Comparison of ENCODE assay signal across 27 cellular contexts in genomic region chr11:116112031-116112935, GRCh38.
DNase-seq lines count a peak whose midpoint lies in the region; ATAC-seq, FAIRE-seq and TF ChIP-seq lines count a peak whose summit lies in the region.
"Had no signal": no experiment of that assay in that cellular context is flagged by ENCODE, and none has a peak within 500 bp of the region (broad histone marks: within the 10 kb centered on the region; RNA-seq: fewer than 3 reads in every experiment).

No MANE protein-coding gene starts in this region.

- no peak overlapping the region for H4K5ac ChIP-seq in H9 (ENCODE audit: insufficient read length, low read depth, low read length)
- H4K5ac ChIP-seq in mesendoderm (ENCODE audit: low read length): no peak overlapping the region

- TF ChIP-seq POLR2A in H54 (IDR thresholded peaks at IDR 0.05; ENCODE audit: low read depth, low read length): no peak

- H3K36me3 Mint-ChIP-seq in H9 (ENCODE audit: insufficient read depth in 1 of 3, low read depth in 3 of 3): peaks cover 0 to 6% (median 2%) of the 10 kb centered on the region in 3 experiments; a peak in 4 of 7 replicates
- H3K36me3 Mint-ChIP-seq in natural killer cell treated with Interleukin-12 subunit alpha and Interleukin-12 subunit beta and Interleukin-15 and Interleukin-18, amount 100 ng/mL, for 72 hours: no peaks in the 10 kb centered on the region
- H3K36me3 Mint-ChIP-seq: CD4-positive, CD25-positive, alpha-beta regulatory T cell; stimulated activated effector memory CD8-positive, alpha-beta T cell treated with anti-CD3 and anti-CD28 coated beads, Interleukin-12 subunit alpha, Interleukin-12 subunit beta, amount 100 ng/mL, for 72 hours had no signal

- no CpG with 5 or more reads among the region's 11 CpGs for WGBS in H9 (ENCODE audit: extremely low coverage, insufficient read length, low lambda C conversion rate)
- WGBS in mesendoderm (ENCODE audit: extremely low coverage, insufficient coverage, low lambda C conversion rate): no CpG with 5 or more reads among the region's 11 CpGs

- no peak overlapping the region for H3T11ph ChIP-seq in H9 (ENCODE audit: low read length)

- no peak overlapping the region for H2BK20ac ChIP-seq in H9 (ENCODE audit: low read depth, low read length, poor library complexity, severe bottlenecking)

- H3K79me2 ChIP-seq in H9 (ENCODE audit: insufficient read depth, low read length) (no peaks in the 10 kb centered on the region), mesendoderm (ENCODE audit: control insufficient read depth, insufficient read depth, low read length) (no peaks in the 10 kb centered on the region)

- no peak overlapping the region for H3K4me3 ChIP-seq in coronary artery
- no peak overlapping the region for H3K4me3 ChIP-seq in mesendoderm (ENCODE audit: low read length)
- H3K4me3 ChIP-seq: left lung, prostate gland, testis, uterus had no signal

- no peaks in the 10 kb centered on the region for H3K23me2 ChIP-seq in H9 (ENCODE audit: insufficient read length, low read depth, low read length, poor library complexity, severe bottlenecking)

- H2AFZ ChIP-seq in H9 (ENCODE audit: low read length): no peak overlapping the region

- H3K14ac ChIP-seq in H9 (ENCODE audit: insufficient read depth, low read length): no peak overlapping the region

- H3K27ac Mint-ChIP-seq in H9: no peak overlapping the region; a peak in 1 of 7 replicates
- H3K27ac Mint-ChIP-seq in natural killer cell treated with Interleukin-12 subunit alpha and Interleukin-12 subunit beta and Interleukin-15 and Interleukin-18, amount 100 ng/mL, for 72 hours: no peak overlapping the region
- H3K27ac Mint-ChIP-seq: activated B cell treated with CpG ODN at 0.5 μM for 24 hours; CD4-positive, CD25-positive, alpha-beta regulatory T cell; stimulated activated effector memory CD8-positive, alpha-beta T cell treated with anti-CD3 and anti-CD28 coated beads, Interleukin-12 subunit alpha, Interleukin-12 subunit beta, amount 100 ng/mL, for 72 hours had no signal

- H2BK15ac ChIP-seq in H9 (ENCODE audit: low read depth, low read length) (no peak overlapping the region), mesendoderm (replicated peaks; ENCODE audit: low read depth) (no peak overlapping the region)

- H3K56ac ChIP-seq in H9 (ENCODE audit: insufficient read length, low read depth, low read length) (no peak overlapping the region), mesendoderm (ENCODE audit: low read length) (no peak overlapping the region)

- H3K9ac ChIP-seq in H9 (ENCODE audit: extremely low read depth, insufficient read length, low read length) (no peak overlapping the region), mesendoderm (ENCODE audit: low read length) (no peak overlapping the region)

- H2BK12ac ChIP-seq in H9 (ENCODE audit: insufficient read length, low read depth, low read length): no peak overlapping the region

- no peak overlapping the region for H2AK5ac ChIP-seq in H9 (ENCODE audit: insufficient read length, low read length)
- H2AK5ac ChIP-seq in mesendoderm (ENCODE audit: low read length): peak overlapping the region; percentile 14

- H3K4me1 ChIP-seq in H9 (ENCODE audit: insufficient read depth, low read length) (no peaks in the 10 kb centered on the region), mesendoderm (ENCODE audit: control insufficient read depth, low read depth, low read length) (peaks cover 9% of the 10 kb centered on the region)
- H3K4me1 ChIP-seq: left lung, prostate gland, testis, uterus had no signal

- no peak overlapping the region for H4K91ac ChIP-seq in H9 (ENCODE audit: insufficient read length, low read depth, low read length)

- TF ChIP-seq CTCF in H9 (conservative IDR thresholded peaks at IDR 0.05): no peak
- no peak for TF ChIP-seq CTCF in coronary artery (IDR thresholded peaks at IDR 0.05)

- ATAC-seq in natural killer cell treated with Interleukin-12 subunit alpha and Interleukin-12 subunit beta and Interleukin-15 and Interleukin-18, amount 100 ng/mL, for 72 hours: no peak
- no peak for ATAC-seq in GM21447 (IDR thresholded peaks at IDR 0.05; ENCODE audit: unreplicated experiment)
- ATAC-seq in GM19467 (IDR thresholded peaks at IDR 0.05; ENCODE audit: unreplicated experiment): no peak
- ATAC-seq: left lung; SK-N-SH treated with all-trans-retinoic acid at 6 μM for 48 hours; stimulated activated effector memory CD8-positive, alpha-beta T cell treated with anti-CD3 and anti-CD28 coated beads, Interleukin-12 subunit alpha, Interleukin-12 subunit beta, amount 100 ng/mL, for 72 hours had no signal

- peaks cover 44% of the 10 kb centered on the region; the same call in 1 of the 2 replicates for H3K27me3 ChIP-seq in H9 (ENCODE audit: insufficient read depth, low read length)
- H3K27me3 ChIP-seq in mesendoderm (ENCODE audit: insufficient read depth, low read length, poor library complexity): no peaks in the 10 kb centered on the region
- H3K27me3 ChIP-seq: brain microvascular endothelial cell, left lung, testis, uterus had no signal

- H3K4me1 Mint-ChIP-seq in H9: peaks cover 11 to 13% of the 10 kb centered on the region in 2 experiments
- H3K4me1 Mint-ChIP-seq in natural killer cell treated with Interleukin-12 subunit alpha and Interleukin-12 subunit beta and Interleukin-15 and Interleukin-18, amount 100 ng/mL, for 72 hours (ENCODE audit: low read depth in 2 of 2): no peaks in the 10 kb centered on the region
- H3K4me1 Mint-ChIP-seq: activated B cell treated with CpG ODN at 0.5 μM for 24 hours; CD4-positive, CD25-positive, alpha-beta regulatory T cell; stimulated activated effector memory CD8-positive, alpha-beta T cell treated with anti-CD3 and anti-CD28 coated beads, Interleukin-12 subunit alpha, Interleukin-12 subunit beta, amount 100 ng/mL, for 72 hours had no signal

- no peak for FAIRE-seq in H54 (lab: Jason Lieb, UNC)
- FAIRE-seq: HTR-8/SVneo had no signal

- no peak overlapping the region for H3K18ac ChIP-seq in H9 (ENCODE audit: insufficient read length, low read depth, low read length)
- no peak overlapping the region for H3K18ac ChIP-seq in mesendoderm (ENCODE audit: low read length)

- DNase-seq in H9 (peak; percentile 15), NCI-H2171 (lab: John Stamatoyannopoulos, UW) (peak; percentile 89), coronary artery (ENCODE audit: low spot score) (peak; percentile 38), mesendoderm (no peak), H54 (ENCODE audit: insufficient read length, low spot score) (no peak)
- no peak for DNase-seq in natural killer cell treated with Interleukin-12 subunit alpha and Interleukin-12 subunit beta and Interleukin-15 and Interleukin-18, amount 100 ng/mL, for 72 hours (ENCODE audit: low spot score)
- DNase-seq: activated B cell treated with CpG ODN at 0.5 μM for 24 hours; activated CD4-positive, alpha-beta T cell treated with anti-CD3 and anti-CD28 coated beads, Interleukin-2, amount 50 U/mL, for 4 hours; activated CD8-positive, alpha-beta memory T cell treated with anti-CD3 and anti-CD28 coated beads, Interleukin-2, amount 50 U/mL, for 48 hours; brain microvascular endothelial cell; CD4-positive, CD25-positive, alpha-beta regulatory T cell; cortex of kidney; DMS53; KG1; left lung; NCI-H2081; NCI-H748 treated with DMSO at 0.1 percent for 48 hours; stimulated activated CD4-positive, alpha-beta T cell treated with anti-CD3 and anti-CD28 coated beads, Interleukin-1b, Interleukin-23, amount 100 ng/mL, for 48 hours; T-helper 9 cell; testis; uterus had no signal

- H2BK120ac ChIP-seq in H9 (ENCODE audit: low read depth, low read length, poor library complexity, severe bottlenecking) (no peak overlapping the region), mesendoderm (ENCODE audit: low read depth, low read length) (no peak overlapping the region)

- H3K27ac ChIP-seq in H9 (ENCODE audit: insufficient read length, low read depth, low read length) (no peak overlapping the region), coronary artery (no peak overlapping the region), mesendoderm (ENCODE audit: low read depth, low read length) (no peak overlapping the region)
- H3K27ac ChIP-seq: brain microvascular endothelial cell, left lung, prostate gland, testis, uterus had no signal

- H3K27me3 Mint-ChIP-seq in H9 (ENCODE audit: low read depth): peaks cover 82% of the 10 kb centered on the region
- peaks cover 13 to 18% of the 10 kb centered on the region in 2 donors for H3K27me3 Mint-ChIP-seq in natural killer cell treated with Interleukin-12 subunit alpha and Interleukin-12 subunit beta and Interleukin-15 and Interleukin-18, amount 100 ng/mL, for 72 hours
- H3K27me3 Mint-ChIP-seq: activated B cell treated with CpG ODN at 0.5 μM for 24 hours had no signal

- H3K4ac ChIP-seq in H9 (ENCODE audit: low read depth, low read length) (no peak overlapping the region), mesendoderm (ENCODE audit: low read depth, low read length) (no peak overlapping the region)

- no peaks in the 10 kb centered on the region for H4K20me1 ChIP-seq in H9 (ENCODE audit: control insufficient read depth, insufficient read depth, insufficient read length)

- H3K23ac ChIP-seq in H9 (ENCODE audit: insufficient read length, low read depth, low read length): no peak overlapping the region
- H3K23ac ChIP-seq in mesendoderm (ENCODE audit: low read length): no peak overlapping the region

- H3K79me1 ChIP-seq in H9 (ENCODE audit: insufficient read depth, low read depth, low read length, poor library complexity, severe bottlenecking): no peaks in the 10 kb centered on the region
- H3K79me1 ChIP-seq in mesendoderm (ENCODE audit: low read length): no peaks in the 10 kb centered on the region

- H3K4me2 ChIP-seq in H9 (ENCODE audit: insufficient read depth, insufficient read length, low read length): no peak overlapping the region
- H3K4me2 ChIP-seq in mesendoderm (ENCODE audit: low read length): no peak overlapping the region

- peaks cover 3% of the 10 kb centered on the region in 2 experiments; a peak in 3 of 5 replicates for H3K9me3 Mint-ChIP-seq in H9
- no peaks in the 10 kb centered on the region for H3K9me3 Mint-ChIP-seq in natural killer cell treated with Interleukin-12 subunit alpha and Interleukin-12 subunit beta and Interleukin-15 and Interleukin-18, amount 100 ng/mL, for 72 hours

- no peak overlapping the region; a peak in 1 of 5 replicates for H3K4me3 Mint-ChIP-seq in H9
- no peak overlapping the region for H3K4me3 Mint-ChIP-seq in natural killer cell treated with Interleukin-12 subunit alpha and Interleukin-12 subunit beta and Interleukin-15 and Interleukin-18, amount 100 ng/mL, for 72 hours
- H3K4me3 Mint-ChIP-seq: activated B cell treated with CpG ODN at 0.5 μM for 24 hours; CD4-positive, CD25-positive, alpha-beta regulatory T cell; stimulated activated effector memory CD8-positive, alpha-beta T cell treated with anti-CD3 and anti-CD28 coated beads, Interleukin-12 subunit alpha, Interleukin-12 subunit beta, amount 100 ng/mL, for 72 hours had no signal

- H3K9me3 ChIP-seq in H9 (ENCODE audit: control insufficient read depth, low read depth, low read length): no peaks in the 10 kb centered on the region
- H3K9me3 ChIP-seq: prostate gland, testis, uterus had no signal

- H4K8ac ChIP-seq in H9 (replicated peaks; ENCODE audit: insufficient read length, low read depth, low read length) (no peak overlapping the region), mesendoderm (ENCODE audit: low read depth, low read length) (no peak overlapping the region)

- no peak overlapping the region for H2BK5ac ChIP-seq in H9 (ENCODE audit: insufficient read length, low read length)
- H2BK5ac ChIP-seq in mesendoderm (ENCODE audit: low read length): no peak overlapping the region

- H3K36me3 ChIP-seq in mesendoderm (ENCODE audit: control insufficient read depth, insufficient read depth, low read length): no peaks in the 10 kb centered on the region
- H3K36me3 ChIP-seq: brain microvascular endothelial cell, left lung, prostate gland, uterus had no signal

Comparison
In these comparisons a context has a peak if more than half of its experiments do, and no peak if none do; other contexts are left out.
1. DNase-seq: peak in H9 (single experiment), NCI-H2171 (single experiment) and coronary artery (single experiment); none in mesendoderm (single experiment), natural killer cell treated with Interleukin-12 subunit alpha and Interleukin-12 subunit beta and Interleukin-15 and Interleukin-18, amount 100 ng/mL, for 72 hours (single experiment) and H54 (single experiment).